In the genomic region with DNA sequence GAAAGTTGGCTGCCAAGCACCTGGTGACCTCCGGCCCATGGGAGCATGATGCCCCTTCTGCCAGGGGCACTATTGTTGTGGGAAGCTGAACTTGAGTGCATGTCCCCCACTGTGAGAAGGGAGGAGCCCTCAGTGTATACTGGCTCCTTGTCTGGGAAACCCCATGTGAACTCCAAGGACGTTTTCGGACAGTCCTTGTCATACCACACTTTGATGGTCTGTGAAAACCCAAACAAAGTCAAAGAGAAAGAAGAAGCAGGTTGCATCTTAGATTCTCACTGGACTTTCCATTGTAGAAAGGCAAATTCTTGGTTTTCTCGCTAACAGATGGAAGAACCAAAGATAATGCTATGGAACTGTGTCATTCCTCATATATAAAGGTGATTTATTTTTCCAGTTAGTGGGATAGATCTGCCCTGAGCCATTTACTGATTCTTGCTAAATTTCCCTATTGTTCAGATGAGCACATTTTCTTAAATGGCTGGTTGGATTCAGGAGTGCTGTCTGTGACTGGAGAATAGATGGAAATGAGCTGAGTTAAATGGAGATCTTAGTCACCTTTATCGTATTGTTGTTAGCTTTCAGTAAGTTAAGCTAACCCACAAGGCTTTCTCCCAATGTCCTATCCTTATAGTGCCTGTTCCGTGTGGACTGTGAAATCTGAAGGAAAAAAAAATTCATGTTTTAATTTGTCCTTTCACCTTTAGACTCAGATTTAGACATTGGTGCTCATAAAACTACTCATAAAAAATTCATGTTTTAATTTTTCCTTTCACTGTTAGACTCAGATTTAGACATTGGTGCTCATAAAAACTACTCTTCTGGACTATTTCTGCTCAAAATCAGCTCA, we compare ENCODE assay signal across 21 cellular contexts.
A peak's percentile ranks its signal among the peaks of the same experiment; 100 is the strongest.
DNase-seq lines count a peak whose midpoint lies in the region; ATAC-seq and TF ChIP-seq lines count a peak whose summit lies in the region.
"Had no signal": no experiment of that assay in that cellular context is flagged by ENCODE, and none has a peak within 500 bp of the region (broad histone marks: within the 10 kb centered on the region; RNA-seq: fewer than 3 reads in every experiment).

No MANE protein-coding gene starts in this region.

- no peaks in the 10 kb centered on the region for H3K27me3 ChIP-seq in neural progenitor cell
- H3K27me3 ChIP-seq: adrenal gland, cardiac muscle cell, esophagus squamous epithelium, testis had no signal

- intact Hi-C loops in mucosa of descending colon (cut with DNase I, micrococcal nuclease) = no loop called here

- H3K4me1 ChIP-seq in mucosa of descending colon (ENCODE audit: low read depth) (no peaks in the 10 kb centered on the region), neural progenitor cell (no peaks in the 10 kb centered on the region)
- H3K4me1 ChIP-seq: adrenal gland, esophagus squamous epithelium, lower lobe of right lung, testis had no signal

- H3K4me3 Mint-ChIP-seq in neural progenitor cell = no peak overlapping the region
- H3K4me3 Mint-ChIP-seq: immature natural killer cell had no signal

- H3K9ac ChIP-seq in neural progenitor cell = no peak overlapping the region
- H3K9ac ChIP-seq: parathyroid adenoma had no signal

- H2AFZ ChIP-seq in neural progenitor cell (replicated peaks) = no peak overlapping the region
- H2AFZ ChIP-seq: parathyroid adenoma had no signal

- H3K4me3 ChIP-seq in mucosa of descending colon = no peak overlapping the region
- no peak overlapping the region for H3K4me3 ChIP-seq in neural progenitor cell
- H3K4me3 ChIP-seq: adrenal gland, cardiac muscle cell, esophagus squamous epithelium, lower lobe of right lung, testis had no signal

- no peaks in the 10 kb centered on the region for H4K20me1 ChIP-seq in neural progenitor cell (ENCODE audit: low read depth)

- TF ChIP-seq CTCF in mucosa of descending colon (IDR thresholded peaks at IDR 0.05) (no peak), neural progenitor cell (IDR thresholded peaks at IDR 0.05) (no peak)

- no peak overlapping the region for H3K4me2 ChIP-seq in neural progenitor cell

- H3F3A ChIP-seq in neural progenitor cell (ENCODE audit: low read depth) = no peaks in the 10 kb centered on the region

- H3K9me3 ChIP-seq in mucosa of descending colon = no peaks in the 10 kb centered on the region
- no peaks in the 10 kb centered on the region for H3K9me3 ChIP-seq in neural progenitor cell (ENCODE audit: low read depth)
- H3K9me3 ChIP-seq: adrenal gland, esophagus squamous epithelium, lower lobe of right lung, testis had no signal

- H3K79me2 ChIP-seq in neural progenitor cell (ENCODE audit: low read depth) = no peaks in the 10 kb centered on the region
- H3K79me2 ChIP-seq: parathyroid adenoma had no signal

- H3K9me3 Mint-ChIP-seq in neural progenitor cell = peaks cover 2% of the 10 kb centered on the region
- H3K9me3 Mint-ChIP-seq: immature natural killer cell had no signal

- ATAC-seq in GM18861 (IDR thresholded peaks at IDR 0.05; ENCODE audit: unreplicated experiment) = peak; percentile 40
- peak; percentile 76 for ATAC-seq in GM21619 (IDR thresholded peaks at IDR 0.05; ENCODE audit: unreplicated experiment)
- ATAC-seq in HG02973 (IDR thresholded peaks at IDR 0.05; ENCODE audit: unreplicated experiment) = peak; percentile 80
- ATAC-seq in mucosa of descending colon = peak; percentile 73
- ATAC-seq: lower lobe of right lung had no signal

- H3K27ac ChIP-seq in neural progenitor cell = no peak overlapping the region
- H3K27ac ChIP-seq: adrenal gland, cardiac muscle cell, esophagus squamous epithelium, lower lobe of right lung, parathyroid adenoma, testis had no signal

- no peaks in the 10 kb centered on the region for H3K36me3 Mint-ChIP-seq in neural progenitor cell
- H3K36me3 Mint-ChIP-seq: immature natural killer cell had no signal

- H3K27ac Mint-ChIP-seq in neural progenitor cell = no peak overlapping the region
- H3K27ac Mint-ChIP-seq: immature natural killer cell had no signal

- H3K36me3 ChIP-seq in mucosa of descending colon (ENCODE audit: low read depth) (no peaks in the 10 kb centered on the region), neural progenitor cell (no peaks in the 10 kb centered on the region)
- H3K36me3 ChIP-seq: adrenal gland, cardiac muscle cell, esophagus squamous epithelium, lower lobe of right lung had no signal

- DNase-seq in mucosa of descending colon (no peak), neural progenitor cell (ENCODE audit: low spot score) (no peak), DMS53 treated with DMSO at 0.1 percent for 48 hours (lab: John Stamatoyannopoulos, UW; ENCODE audit: unreplicated experiment) (no peak)
- DNase-seq in activated CD8-positive, alpha-beta memory T cell treated with anti-CD3 and anti-CD28 coated beads, Interleukin-2, amount 50 U/mL, for 48 hours = no peak
- DNase-seq: adrenal gland; esophagus squamous epithelium; immature natural killer cell; Kasumi-1; lower lobe of right lung; NCI-H1105; NCI-H2107; NCI-H524 treated with DMSO at 0.1 percent for 48 hours; SHP77; stimulated activated CD4-positive, alpha-beta T cell treated with anti-CD3 and anti-CD28 coated beads, Interleukin-4, amount 100 ng/mL, for 1 hour; T-helper 2 cell; testis had no signal

- H3K4me1 Mint-ChIP-seq in neural progenitor cell = peaks cover 6% of the 10 kb centered on the region
- H3K4me1 Mint-ChIP-seq: immature natural killer cell had no signal

- H3K27me3 Mint-ChIP-seq in neural progenitor cell (ENCODE audit: insufficient read depth, low read depth) = peaks cover 6% of the 10 kb centered on the region
